In genomic region chr18:46071615-46071893, GRCh38 we compare ENCODE assay signal across 8 cellular contexts. TPM values are rescaled to one million over a fixed set of nuclear protein-coding genes. Genes with fewer than 3 reads are reported as not detected.
DNase-seq lines count a peak whose midpoint lies in the region; ATAC-seq, FAIRE-seq and TF ChIP-seq lines count a peak whose summit lies in the region.

No MANE protein-coding gene starts in this region.

- H3K36me3 ChIP-seq in GM23248 (ENCODE audit: low read depth) = no peaks in the 10 kb centered on the region

- peaks cover 10% of the 10 kb centered on the region for H3K27me3 Mint-ChIP-seq in activated B cell treated with CpG ODN at 0.5 μM for 24 hours
- H3K27me3 Mint-ChIP-seq in glutamatergic neuron (ENCODE audit: unreplicated experiment) = peaks cover 4% of the 10 kb centered on the region

- H3K9me3 Mint-ChIP-seq in activated B cell treated with CpG ODN at 0.5 μM for 24 hours (peaks cover 2% of the 10 kb centered on the region), glutamatergic neuron (ENCODE audit: unreplicated experiment) (peaks cover 2% of the 10 kb centered on the region)

- peaks cover 10% of the 10 kb centered on the region; the same call in 1 of the 2 replicates for H3K79me2 ChIP-seq in GM23248 (ENCODE audit: insufficient read depth)

- H3K27ac ChIP-seq in A549 = 0 out of 6 replicates have a peak overlapping the region, but pooled peaks of 1 of the 2 experiments have one; percentile 7
- no peak overlapping the region for H3K27ac ChIP-seq in GM23248

- H3K4me3 ChIP-seq in A549 (no peak overlapping the region), GM23248 (peak overlapping the region; percentile 85)

- POLR2A ChIA-PET in A549 (lab: Yijun Ruan, JAX) = no interaction called here
- POLR2A ChIA-PET in activated B cell treated with CpG ODN at 0.5 μM for 24 hours (lab: Charles Lee) = no interaction called here

- no peak for FAIRE-seq in A549 (lab: Jason Lieb, UNC)

- H3K27ac Mint-ChIP-seq in activated B cell treated with CpG ODN at 0.5 μM for 24 hours = no peak overlapping the region
- no peak overlapping the region for H3K27ac Mint-ChIP-seq in glutamatergic neuron (ENCODE audit: unreplicated experiment)

- H3K9me3 ChIP-seq in A549 (no peaks in the 10 kb centered on the region), GM23248 (ENCODE audit: low read depth) (no peaks in the 10 kb centered on the region)

- H3K4me1 ChIP-seq in A549 (0 out of 3 replicates have a peak, but pooled peaks cover 3% of the 10 kb centered on the region), GM23248 (ENCODE audit: insufficient read depth) (0 out of 2 replicates have a peak, but pooled peaks cover 3% of the 10 kb centered on the region)

- WGBS in A549 (ENCODE audit: missing lambda C conversion rate) = 73% methylated on average over 7 of the region's 17 CpGs
- WGBS in GM23248 (ENCODE audit: low coverage in 1 of 2, low lambda C conversion rate in 2 of 2, missing lambda C conversion rate in 2 of 2), 2 experiments = 8% methylated on average over 10 to 17 of the region's 17 CpGs

- CTCF ChIA-PET in A549 (lab: Yijun Ruan, JAX) = interaction anchor here (0.5 to 1.6 kb wide), 3 partner anchors 133 to 405 kb away, joined by 3 to 5 read pairs (median 4); no protein-coding TSS in a partner anchor
- CTCF ChIA-PET in activated B cell treated with CpG ODN at 0.5 μM for 24 hours (lab: Charles Lee) = interaction anchor here (1.0 kb wide), 1 partner anchor 450 kb away, joined by 3 read pairs; no protein-coding TSS in a partner anchor

- in situ Hi-C loops in GM23248 (cut with MboI) = loop anchor here (10.0 kb wide), 1 partner anchor 397 kb away; no protein-coding TSS in a partner anchor

- H3K9ac ChIP-seq in GM23248 = peak overlapping the region; percentile 76

- TF ChIP-seq RAD21 in A549 (conservative IDR thresholded peaks at IDR 0.05 in 1 of 2, IDR thresholded peaks at IDR 0.05 in 1 of 2) = no peak

- ATAC-seq in A549 (no peak), activated B cell treated with CpG ODN at 0.5 μM for 24 hours (ENCODE audit: low read depth) (no peak), sciatic nerve (peak; percentile 19), GM18870 (IDR thresholded peaks at IDR 0.05; ENCODE audit: unreplicated experiment) (no peak)

- TF ChIP-seq POLR2A in A549 (IDR thresholded peaks at IDR 0.05; ENCODE audit: low read length) = no peak
- no peak for TF ChIP-seq POLR2A in erythroblast (IDR thresholded peaks at IDR 0.05; ENCODE audit: low read length)

- H2AFZ ChIP-seq in GM23248 = peak overlapping the region; percentile 88

- H3K4me2 ChIP-seq in A549 = peak overlapping the region; percentile 34; the same call in 2 of the 3 replicates
- peak overlapping the region; percentile 95 for H3K4me2 ChIP-seq in GM23248 (ENCODE audit: unreplicated experiment)

- H3F3A ChIP-seq in GM23248 (ENCODE audit: insufficient read depth) = peaks cover 20% of the 10 kb centered on the region

- H4K20me1 ChIP-seq in GM23248 (ENCODE audit: insufficient read depth) = no peaks in the 10 kb centered on the region

- TF ChIP-seq EP300 in A549 (IDR thresholded peaks at IDR 0.05) = no peak

- DNase-seq in A549 (ENCODE audit: low read depth in 1 of 2, low spot score in 1 of 2) (no peak), GM23248 (no peak), activated B cell treated with CpG ODN at 0.5 μM for 24 hours (peak; percentile 21), glutamatergic neuron (peak; percentile 19), sciatic nerve (ENCODE audit: low spot score) (no peak), erythroblast (lab: John Stamatoyannopoulos, UW) (no peak)
- DNase-seq in stimulated activated CD4-positive, alpha-beta T cell treated with anti-CD3 and anti-CD28 coated beads, Interleukin-12 subunit alpha, Interleukin-12 subunit beta, amount 100 ng/mL, for 4 hours = no peak

- H3K4me3 Mint-ChIP-seq in activated B cell treated with CpG ODN at 0.5 μM for 24 hours (peak overlapping the region; percentile 58), glutamatergic neuron (ENCODE audit: unreplicated experiment) (peak overlapping the region; percentile 63)

- H3K36me3 Mint-ChIP-seq in activated B cell treated with CpG ODN at 0.5 μM for 24 hours (ENCODE audit: low read depth) (peaks cover 2% of the 10 kb centered on the region), glutamatergic neuron (ENCODE audit: unreplicated experiment) (no peaks in the 10 kb centered on the region)

- intact Hi-C loops in activated B cell treated with CpG ODN at 0.5 μM for 24 hours (cut with micrococcal nuclease) = loop anchor here (2.0 kb wide), 1 partner anchor 41 kb away; no protein-coding TSS in a partner anchor
- intact Hi-C loops in sciatic nerve (cut with DNase I) = loop anchor here (5.0 to 10.0 kb wide), 2 partner anchors 99 to 407 kb away; no protein-coding TSS in a partner anchor

- H3K4me1 Mint-ChIP-seq in activated B cell treated with CpG ODN at 0.5 μM for 24 hours (peaks cover 17% of the 10 kb centered on the region), glutamatergic neuron (ENCODE audit: low read depth, unreplicated experiment) (no peaks in the 10 kb centered on the region)

- TF ChIP-seq CTCF in A549 (IDR thresholded peaks at IDR 0.05) (no peak), activated B cell treated with CpG ODN at 0.5 μM for 24 hours (IDR thresholded peaks at IDR 0.05) (no peak), glutamatergic neuron (IDR thresholded peaks at IDR 0.05; ENCODE audit: partially characterized antibody, unreplicated experiment) (no peak)

- no peaks in the 10 kb centered on the region for H3K9me2 ChIP-seq in GM23248 (ENCODE audit: insufficient read depth)

- no peaks in the 10 kb centered on the region for H3K27me3 ChIP-seq in GM23248 (replicated peaks; ENCODE audit: insufficient read depth)

TF ChIP-seq in A549, 52 proteins besides CTCF, POLR2A, EP300 and RAD21:
- no peak for TF ChIP-seq HOXB13 (CRISPR knock-in tag; IDR thresholded peaks at IDR 0.05; ENCODE audit: low read depth)
- no peak for TF ChIP-seq JUNB (IDR thresholded peaks at IDR 0.05)
- TF ChIP-seq EHMT2 (IDR thresholded peaks at IDR 0.05; ENCODE audit: low read depth) = no peak

RNA-seq across cellular contexts. Expression of gene PSTPIP2, which starts 0.5 kb away (rescaled TPM):
- 0.15 and 0.19 TPM in 2 replicates for polyA plus RNA-seq in A549 (2011; rRNA removed)
- polyA plus RNA-seq in A549 (2012; cell fraction: cytosol; rRNA removed) = 0.04 and 0.09 TPM in 2 replicates
- 0.05 and 0.17 TPM in 2 replicates for polyA plus RNA-seq in A549 (2012; cell fraction: nucleus; rRNA removed)
- polyA plus RNA-seq in A549 (2017; fragmentation: RNase III; extraction: RNeasy Plus Mini Kit Qiagen cat#74134 plus additional on column Dnase treatment) = 0.10 to 0.22 TPM (median 0.20 TPM) in 3 replicates
- polyA minus RNA-seq in A549 (2011; rRNA and poly(A)+ RNA removed) = not detected in 2 replicates
- 2.8 and 3.8 TPM in 2 replicates for total RNA-seq in GM23248 (2014; rRNA removed; shearing (Covaris generic))
- polyA plus RNA-seq in GM23248 (2016; fragmentation: Nextera tagmentation; extraction: Ambion mirVana) = 6.4 and 6.7 TPM in 2 replicates
- 0.51 and 0.60 TPM in 2 replicates for total RNA-seq in activated B cell treated with CpG ODN at 0.5 μM for 24 hours
- 0.20 TPM for total RNA-seq in glutamatergic neuron (ENCODE audit: unreplicated experiment)
- 10.0 TPM for total RNA-seq in sciatic nerve

RNA-seq across cellular contexts. Expression of gene ATP5F1A, which starts 26.5 kb away (rescaled TPM):
- polyA plus RNA-seq in A549 (2011; rRNA removed) (492 and 543 TPM in 2 replicates), A549 (2017; fragmentation: RNase III; extraction: RNeasy Plus Mini Kit Qiagen cat#74134 plus additional on column Dnase treatment) (411 to 422 TPM (median 413 TPM) in 3 replicates), GM23248 (2016; fragmentation: Nextera tagmentation; extraction: Ambion mirVana) (353 and 366 TPM in 2 replicates)
- polyA plus RNA-seq in A549 (2012; cell fraction: cytosol; rRNA removed) = 381 and 388 TPM in 2 replicates
- 294 and 432 TPM in 2 replicates for polyA plus RNA-seq in A549 (2012; cell fraction: nucleus; rRNA removed)
- polyA minus RNA-seq in A549 (2011; rRNA and poly(A)+ RNA removed) = 392 and 431 TPM in 2 replicates
- 562 and 618 TPM in 2 replicates for total RNA-seq in GM23248 (2014; rRNA removed; shearing (Covaris generic))
- total RNA-seq in activated B cell treated with CpG ODN at 0.5 μM for 24 hours (336 and 348 TPM in 2 replicates), glutamatergic neuron (ENCODE audit: unreplicated experiment) (511 TPM), sciatic nerve (200 TPM)

RNA-seq across cellular contexts. Expression of gene HAUS1, which starts 32.6 kb away (rescaled TPM):
- 52.6 and 58.6 TPM in 2 replicates for polyA plus RNA-seq in A549 (2011; rRNA removed)
- polyA plus RNA-seq in A549 (2012; cell fraction: cytosol; rRNA removed) = 38.7 and 47.6 TPM in 2 replicates
- polyA plus RNA-seq in A549 (2012; cell fraction: nucleus; rRNA removed) = 7.8 and 10.8 TPM in 2 replicates
- 55.5 to 59.7 TPM (median 55.8 TPM) in 3 replicates for polyA plus RNA-seq in A549 (2017; fragmentation: RNase III; extraction: RNeasy Plus Mini Kit Qiagen cat#74134 plus additional on column Dnase treatment)
- 9.3 and 9.5 TPM in 2 replicates for polyA minus RNA-seq in A549 (2011; rRNA and poly(A)+ RNA removed)
- total RNA-seq in GM23248 (2014; rRNA removed; shearing (Covaris generic)) = 24.2 and 31.9 TPM in 2 replicates
- 33.6 and 36.9 TPM in 2 replicates for polyA plus RNA-seq in GM23248 (2016; fragmentation: Nextera tagmentation; extraction: Ambion mirVana)
- 34.6 and 39.5 TPM in 2 replicates for total RNA-seq in activated B cell treated with CpG ODN at 0.5 μM for 24 hours
- 32.2 TPM for total RNA-seq in glutamatergic neuron (ENCODE audit: unreplicated experiment)
- total RNA-seq in sciatic nerve = 23.8 TPM

Comparison
In these comparisons a context has a peak if more than half of its experiments do, and no peak if none do; other contexts are left out.
1. DNase-seq: peak in activated B cell treated with CpG ODN at 0.5 μM for 24 hours (single experiment) and glutamatergic neuron (single experiment); none in A549 (0 of 2), GM23248 (single experiment), sciatic nerve (single experiment), erythroblast (0 of 2) and stimulated activated CD4-positive, alpha-beta T cell treated with anti-CD3 and anti-CD28 coated beads, Interleukin-12 subunit alpha, Interleukin-12 subunit beta, amount 100 ng/mL, for 4 hours (single experiment).